In genomic region chr5:158841481-158841880, GRCh38 we compare ENCODE assay signal across 27 cellular contexts.
DNase-seq lines count a peak whose midpoint lies in the region; ATAC-seq, FAIRE-seq and TF ChIP-seq lines count a peak whose summit lies in the region.
"Had no signal": no experiment of that assay in that cellular context is flagged by ENCODE, and none has a peak within 500 bp of the region (broad histone marks: within the 10 kb centered on the region; RNA-seq: fewer than 3 reads in every experiment).

No MANE protein-coding gene starts in this region.

- SMC1A ChIA-PET in GM12878 (lab: Charles Lee; ENCODE audit: uncharacterized antibody, unreplicated experiment) = interaction anchor here (0.9 to 3.5 kb wide), 22 partner anchors 8 to 252 kb away, joined by 3 to 36 read pairs (median 6); no protein-coding TSS in a partner anchor

- TF ChIP-seq CTCF in GM12878 (IDR thresholded peaks at IDR 0.05 in 2 of 3, conservative IDR thresholded peaks at IDR 0.05 in 1 of 3; ENCODE audit: control insufficient read depth in 2 of 3, extremely low read depth in 1 of 3, insufficient read depth in 1 of 3, low read depth in 3 of 3, low read length in 3 of 3) = no peak
- TF ChIP-seq CTCF in adrenal gland (IDR thresholded peaks at IDR 0.05) = no peak
- no peak for TF ChIP-seq CTCF in PC-9 (conservative IDR thresholded peaks at IDR 0.05)

- RAD21 ChIA-PET in GM12878 (lab: Charles Lee; ENCODE audit: unreplicated experiment) = interaction anchor here (0.9 to 2.1 kb wide), 8 partner anchors 22 to 265 kb away, joined by 4 to 8 read pairs (median 4); no protein-coding TSS in a partner anchor

- H3K4me1 ChIP-seq in GM12878 (ENCODE audit: control insufficient read depth, insufficient read depth, low read length) = peaks cover 22% of the 10 kb centered on the region
- H3K4me1 ChIP-seq in adrenal gland (replicated peaks in 1 of 2) = no peaks in the 10 kb centered on the region
- no peaks in the 10 kb centered on the region for H3K4me1 ChIP-seq in PC-9 (replicated peaks; ENCODE audit: insufficient read depth)

- peaks cover 23 to 39% of the 10 kb centered on the region in 2 donors for H3K36me3 Mint-ChIP-seq in stimulated activated naive B cell treated with anti-CD40 and anti-IgM and Interleukin-4, amounts not matched to agents 10 μg/mL and 1 μg/mL and 100 μg/mL, for 72 hours
- H3K36me3 Mint-ChIP-seq: CD8-positive, alpha-beta memory T cell had no signal

- peak overlapping the region; percentile 75 for H3K27ac Mint-ChIP-seq in stimulated activated naive B cell treated with anti-CD40 and anti-IgM and Interleukin-4, amounts not matched to agents 10 μg/mL and 1 μg/mL and 100 μg/mL, for 72 hours
- H3K27ac Mint-ChIP-seq: CD8-positive, alpha-beta memory T cell had no signal

- FAIRE-seq in GM12878 (lab: Jason Lieb, UNC) = no peak
- FAIRE-seq: RCC 7860 had no signal

- BruUV-seq in GM12878 (replicated peaks; lab: Mats Ljungman, UMichigan) = TSS peak; percentile 44
- no TSS peak for BruUV-seq in PC-9 (replicated peaks; lab: Mats Ljungman, UMichigan)

- in situ Hi-C loops in GM12878 (cut with MboI) = no loop called here

- ATAC-seq in Right ventricle myocardium inferior (peak; percentile 32), GM18909 (IDR thresholded peaks at IDR 0.05; ENCODE audit: poor library complexity, unreplicated experiment) (peak; percentile 11), GM12878 (peak; percentile 17), GM18870 (IDR thresholded peaks at IDR 0.05; ENCODE audit: unreplicated experiment) (no peak)
- ATAC-seq in stimulated activated naive B cell treated with anti-CD40 and anti-IgM and Interleukin-4, amounts not matched to agents 10 μg/mL and 1 μg/mL and 100 μg/mL, for 72 hours (replicated peaks) = no peak

- no peak overlapping the region for H3K4me3 Mint-ChIP-seq in stimulated activated naive B cell treated with anti-CD40 and anti-IgM and Interleukin-4, amounts not matched to agents 10 μg/mL and 1 μg/mL and 100 μg/mL, for 72 hours
- H3K4me3 Mint-ChIP-seq: CD8-positive, alpha-beta memory T cell had no signal

- intact Hi-C loops in Right ventricle myocardium inferior (cut with DNase I) (no loop called here), cardiac septum (cut with DNase I) (no loop called here), GM12878 (cut with micrococcal nuclease; ENCODE audit: unreplicated experiment) (no loop called here), adrenal gland (cut with DNase I) (no loop called here), PC-9 (cut with micrococcal nuclease; ENCODE audit: unreplicated experiment) (no loop called here)

- TF ChIP-seq RAD21 in GM12878 (IDR thresholded peaks at IDR 0.05; ENCODE audit: insufficient read depth, low read depth, low read length) = no peak

- H4K20me1 ChIP-seq in GM12878 (ENCODE audit: control insufficient read depth, insufficient read depth) (no peaks in the 10 kb centered on the region), PC-9 (ENCODE audit: insufficient read depth) (no peaks in the 10 kb centered on the region)

- H3K9me3 ChIP-seq in GM12878 (replicated peaks; ENCODE audit: control insufficient read depth, insufficient read depth, low read length) (no peaks in the 10 kb centered on the region), adrenal gland (replicated peaks in 1 of 3) (no peaks in the 10 kb centered on the region), PC-9 (ENCODE audit: insufficient read depth, low read depth) (no peaks in the 10 kb centered on the region)

- H3F3A ChIP-seq in PC-9 (ENCODE audit: insufficient read depth, low read depth) = no peaks in the 10 kb centered on the region

- no peak for TF ChIP-seq EP300 in GM12878 (IDR thresholded peaks at IDR 0.05; ENCODE audit: borderline replicate concordance in 1 of 2, control insufficient read depth in 1 of 2, low read depth in 2 of 2, low read length in 2 of 2)

- no peaks in the 10 kb centered on the region; a peak in 2 of 4 replicates for H3K36me3 ChIP-seq in GM12878 (ENCODE audit: control insufficient read depth in 2 of 2, insufficient read depth in 2 of 2, low read length in 1 of 2)
- no peaks in the 10 kb centered on the region for H3K36me3 ChIP-seq in adrenal gland (replicated peaks in 1 of 2)
- no peaks in the 10 kb centered on the region for H3K36me3 ChIP-seq in PC-9 (ENCODE audit: low read depth)

- H3K27me3 Mint-ChIP-seq in stimulated activated naive B cell treated with anti-CD40 and anti-IgM and Interleukin-4, amounts not matched to agents 10 μg/mL and 1 μg/mL and 100 μg/mL, for 72 hours = no peaks in the 10 kb centered on the region

- peak overlapping the region; percentile 15 for H3K27ac ChIP-seq in GM12878 (ENCODE audit: control insufficient read depth, insufficient read depth)
- H3K27ac ChIP-seq in adrenal gland = no peak overlapping the region
- no peak overlapping the region for H3K27ac ChIP-seq in PC-9
- H3K27ac ChIP-seq: 22Rv1, C4-2B had no signal

- CTCF ChIA-PET in GM12878 (lab: Yijun Ruan, JAX) (interaction anchor here (1.3 to 1.6 kb wide), 3 partner anchors 13 to 170 kb away, joined by 3 to 4 read pairs (median 3); no protein-coding TSS in a partner anchor), PC-9 (lab: Charles Lee) (no interaction called here)

- TF ChIP-seq POLR2A in GM12878 (IDR thresholded peaks at IDR 0.05; ENCODE audit: low read depth, low read length) (no peak), adrenal gland (IDR thresholded peaks at IDR 0.05) (no peak)

- H3K9me3 Mint-ChIP-seq in stimulated activated naive B cell treated with anti-CD40 and anti-IgM and Interleukin-4, amounts not matched to agents 10 μg/mL and 1 μg/mL and 100 μg/mL, for 72 hours = no peaks in the 10 kb centered on the region
- H3K9me3 Mint-ChIP-seq: CD8-positive, alpha-beta memory T cell had no signal

- DNase-seq in Right ventricle myocardium inferior (ENCODE audit: missing footprints) = no peak
- no peak for DNase-seq in cardiac septum (ENCODE audit: low spot score)
- DNase-seq in GM12878 (ENCODE audit: low read depth, low spot score) = no peak
- no peak for DNase-seq in stimulated activated naive B cell treated with anti-CD40 and anti-IgM and Interleukin-4, amounts not matched to agents 10 μg/mL and 1 μg/mL and 100 μg/mL, for 72 hours
- DNase-seq in adrenal gland = no peak
- DNase-seq in PC-9 = no peak
- DNase-seq: ACHN; Calu3; CD8-positive, alpha-beta memory T cell; DMS153; GOT3; HCEC 1CT; IMR-90; Karpas-422; MV-4-11; NCI-H1105 treated with DMSO at 0.1 percent for 48 hours; NCI-H1694; NCI-H2081; NCI-H2171; NCI-H345; NCI-H774; NK-92 treated with Interleukin-12 subunit alpha and Interleukin-12 subunit beta, amount 100 ng/mL, for 24 hours had no signal

- H3K4me2 ChIP-seq in GM12878 (ENCODE audit: control insufficient read depth, insufficient read depth) = peak overlapping the region; percentile 5; the same call in 1 of the 2 replicates
- no peak overlapping the region for H3K4me2 ChIP-seq in PC-9

- H2AFZ ChIP-seq in GM12878 (ENCODE audit: control insufficient read depth, low read depth, low read length) (peak overlapping the region; percentile 7; the same call in 1 of the 2 replicates), PC-9 (no peak overlapping the region)

- POLR2A ChIA-PET in GM12878 (lab: Charles Lee) = interaction anchor here (1.0 to 2.1 kb wide), 6 partner anchors 12 to 37 kb away, joined by 3 to 9 read pairs (median 6); no protein-coding TSS in a partner anchor
- POLR2A ChIA-PET in PC-9 (lab: Charles Lee; ENCODE audit: unreplicated experiment) = no interaction called here

- H3K9ac ChIP-seq in GM12878 (ENCODE audit: control insufficient read depth, insufficient read depth, low read length) = no peak overlapping the region

- WGBS in GM12878 (ENCODE audit: insufficient coverage, insufficient replicate concordance, low lambda C conversion rate, missing lambda C conversion rate) = 3% methylated on average over 2 of the region's 2 CpGs
- WGBS in adrenal gland, 4 donors = 69 to 85% (median 77%) methylated on average over 2 of the region's 2 CpGs

- no peaks in the 10 kb centered on the region; the same call in 1 of the 2 replicates for H3K79me2 ChIP-seq in GM12878 (ENCODE audit: control insufficient read depth, insufficient read depth, low read length)
- H3K79me2 ChIP-seq in PC-9 (ENCODE audit: low read depth) = no peaks in the 10 kb centered on the region

- no peaks in the 10 kb centered on the region for H3K9me2 ChIP-seq in PC-9 (ENCODE audit: insufficient read depth)

- H3K4me3 ChIP-seq in GM12878 = no peak overlapping the region
- no peak overlapping the region for H3K4me3 ChIP-seq in adrenal gland
- H3K4me3 ChIP-seq in PC-9 = no peak overlapping the region

- H3K27me3 ChIP-seq in GM12878 (replicated peaks in 1 of 2; ENCODE audit: control insufficient read depth in 2 of 2, insufficient read depth in 2 of 2, low read length in 1 of 2) = no peaks in the 10 kb centered on the region
- H3K27me3 ChIP-seq in adrenal gland = no peaks in the 10 kb centered on the region
- peaks cover 59% of the 10 kb centered on the region for H3K27me3 ChIP-seq in PC-9 (ENCODE audit: insufficient read depth, low read depth)

- H3K4me1 Mint-ChIP-seq in stimulated activated naive B cell treated with anti-CD40 and anti-IgM and Interleukin-4, amounts not matched to agents 10 μg/mL and 1 μg/mL and 100 μg/mL, for 72 hours = peaks cover 28 to 56% of the 10 kb centered on the region in 2 donors
- H3K4me1 Mint-ChIP-seq: CD8-positive, alpha-beta memory T cell had no signal

TF ChIP-seq in GM12878, 131 proteins besides CTCF, POLR2A, EP300 and RAD21 (continues in another document):
- TF ChIP-seq ELK1 (IDR thresholded peaks at IDR 0.05; ENCODE audit: low read depth, low read length) = no peak
- TF ChIP-seq PKNOX1 (IDR thresholded peaks at IDR 0.05) = peak; percentile 81

Comparison
In these comparisons a context has a peak if more than half of its experiments do, and no peak if none do; other contexts are left out.
1. ATAC-seq: peak in Right ventricle myocardium inferior (single experiment), GM18909 (single experiment) and GM12878 (single experiment); none in stimulated activated naive B cell treated with anti-CD40 and anti-IgM and Interleukin-4, amounts not matched to agents 10 μg/mL and 1 μg/mL and 100 μg/mL, for 72 hours (0 of 2) and GM18870 (single experiment).